Comparison of ENCODE assay signal across 19 cellular contexts in the genomic region with DNA sequence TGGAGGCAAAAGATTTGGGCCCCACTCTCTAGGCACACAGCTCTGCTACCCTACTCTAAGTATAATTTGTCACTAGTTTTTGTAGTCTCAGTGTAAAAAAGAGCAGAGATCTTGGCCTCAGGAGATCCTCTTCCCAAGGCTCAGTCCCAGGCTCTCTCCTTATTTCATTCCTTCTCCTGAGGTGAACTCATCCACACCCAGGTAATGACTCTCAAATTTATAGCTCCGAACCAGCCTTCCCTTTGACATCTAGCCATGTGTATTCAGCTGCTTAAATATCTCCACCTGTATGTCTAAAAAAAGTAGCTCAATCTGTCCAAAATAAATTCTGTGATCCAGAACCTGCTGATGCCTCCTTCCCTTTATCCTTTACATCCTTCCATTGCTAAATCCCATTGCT.
A peak's percentile ranks its signal among the peaks of the same experiment; 100 is the strongest.
DNase-seq lines count a peak whose midpoint lies in the region; ATAC-seq lines count a peak whose summit lies in the region.
"Had no signal": no experiment of that assay in that cellular context is flagged by ENCODE, and none has a peak within 500 bp of the region (broad histone marks: within the 10 kb centered on the region; RNA-seq: fewer than 3 reads in every experiment).

No MANE protein-coding gene starts in this region.

- H3K9me3 ChIP-seq in CD4-positive, alpha-beta memory T cell (ENCODE audit: control insufficient read depth in 1 of 2, low read length in 2 of 2) = no peaks in the 10 kb centered on the region
- H3K9me3 ChIP-seq in mesenchymal stem cell (ENCODE audit: control insufficient read depth, low read length) = no peaks in the 10 kb centered on the region
- H3K9me3 ChIP-seq: left ventricle myocardium inferior, SJCRH30 had no signal

- peak overlapping the region; percentile 76 for H2AK5ac ChIP-seq in mesenchymal stem cell (ENCODE audit: low read length, severe bottlenecking)

- H3K23ac ChIP-seq in mesenchymal stem cell (ENCODE audit: low read length in 2 of 2) = no peak overlapping the region

- no peak overlapping the region for H2BK15ac ChIP-seq in mesenchymal stem cell (ENCODE audit: low read depth, poor library complexity, severe bottlenecking)

- H3K9ac ChIP-seq in mesenchymal stem cell (ENCODE audit: low read length) = no peak overlapping the region

- H3K4ac ChIP-seq in mesenchymal stem cell (ENCODE audit: low read depth in 1 of 2, low read length in 2 of 2) = no peak overlapping the region

- H3K27me3 Mint-ChIP-seq in activated CD4-positive, alpha-beta memory T cell treated with anti-CD3 and anti-CD28 coated beads for 36 hours = no peaks in the 10 kb centered on the region
- H3K27me3 Mint-ChIP-seq in activated CD4-positive, alpha-beta memory T cell treated with anti-CD3 and anti-CD28 coated beads, Interleukin-2, amount 10 ng/mL, durations not matched to agents 7 days and 5 days = no peaks in the 10 kb centered on the region
- H3K27me3 Mint-ChIP-seq in CD4-positive, alpha-beta memory T cell = no peaks in the 10 kb centered on the region
- H3K27me3 Mint-ChIP-seq in activated T-helper 1 cell treated with anti-CD3 and anti-CD28 coated beads, Interleukin-12 subunit alpha, Interleukin-12 subunit beta, Interleukin-2, Interleukin-4 antibody, amounts not matched to agents 30 ng/mL and 10 ng/mL and 1 ng/mL, durations not matched to agents 14 hours and 24 hours and 36 hours (ENCODE audit: insufficient read depth) = no peaks in the 10 kb centered on the region
- H3K27me3 Mint-ChIP-seq: activated B cell treated with CpG ODN at 0.5 μM for 24 hours, naive B cell, type B pancreatic cell had no signal

- DNase-seq in activated CD4-positive, alpha-beta memory T cell treated with anti-CD3 and anti-CD28 coated beads for 36 hours = no peak
- DNase-seq in activated CD4-positive, alpha-beta memory T cell treated with anti-CD3 and anti-CD28 coated beads, Interleukin-2, amount 10 ng/mL, durations not matched to agents 7 days and 5 days = no peak
- no peak for DNase-seq in CD4-positive, alpha-beta memory T cell
- DNase-seq in activated T-helper 1 cell treated with anti-CD3 and anti-CD28 coated beads, Interleukin-12 subunit alpha, Interleukin-12 subunit beta, Interleukin-2, Interleukin-4 antibody, amounts not matched to agents 30 ng/mL and 10 ng/mL and 1 ng/mL, durations not matched to agents 14 hours and 24 hours and 36 hours (ENCODE audit: low spot score) = no peak
- no peak for DNase-seq in mesenchymal stem cell
- DNase-seq in Kasumi-1 (lab: John Stamatoyannopoulos, UW) = no peak
- DNase-seq in GM03348 (ENCODE audit: low spot score) = no peak
- DNase-seq: activated B cell treated with CpG ODN at 0.5 μM for 24 hours, AML-193, HCEC 1CT, hypothalamus, left ventricle myocardium inferior, naive B cell, NCI-H1105, NCI-H1930, NCI-H526, SJCRH30 had no signal

- no peak overlapping the region for H3K4me3 ChIP-seq in CD4-positive, alpha-beta memory T cell (ENCODE audit: low read length in 2 of 2)
- no peak overlapping the region for H3K4me3 ChIP-seq in mesenchymal stem cell (ENCODE audit: insufficient read depth in 1 of 2, low read depth in 1 of 2, low read length in 2 of 2)
- H3K4me3 ChIP-seq: left ventricle myocardium inferior, SJCRH30 had no signal

- peaks cover 7% of the 10 kb centered on the region for H3K79me1 ChIP-seq in mesenchymal stem cell (replicated peaks; ENCODE audit: low read length, poor library complexity, severe bottlenecking)

- no peaks in the 10 kb centered on the region for H3K36me3 ChIP-seq in CD4-positive, alpha-beta memory T cell (ENCODE audit: insufficient read depth, low read length)
- no peaks in the 10 kb centered on the region for H3K36me3 ChIP-seq in mesenchymal stem cell (ENCODE audit: control insufficient read depth in 1 of 2, insufficient read depth in 2 of 2, low read depth in 1 of 2, low read length in 2 of 2)
- H3K36me3 ChIP-seq: left ventricle myocardium inferior, SJCRH30 had no signal

- H2BK5ac ChIP-seq in mesenchymal stem cell (ENCODE audit: low read depth, low read length, poor library complexity, severe bottlenecking) = no peak overlapping the region

- H4K8ac ChIP-seq in mesenchymal stem cell (ENCODE audit: low read length) = no peak overlapping the region

- H3K4me1 ChIP-seq in CD4-positive, alpha-beta memory T cell (ENCODE audit: insufficient read depth, low read length) = peaks cover 85% of the 10 kb centered on the region
- peaks cover 28% of the 10 kb centered on the region for H3K4me1 ChIP-seq in mesenchymal stem cell (ENCODE audit: control insufficient read depth, insufficient read depth, low read depth, low read length)

- no peak overlapping the region for H3K27ac ChIP-seq in CD4-positive, alpha-beta memory T cell (ENCODE audit: low read depth, low read length)
- H3K27ac ChIP-seq in mesenchymal stem cell (ENCODE audit: low read length, poor library complexity, severe bottlenecking) = no peak overlapping the region
- H3K27ac ChIP-seq: left ventricle myocardium inferior, SJCRH30 had no signal

- H3K14ac ChIP-seq in mesenchymal stem cell (ENCODE audit: low read length in 2 of 2) = no peak overlapping the region

- WGBS in mesenchymal stem cell = 60% methylated on average over 1 of the region's 1 CpG

- peaks cover 94% of the 10 kb centered on the region for H3K4me1 Mint-ChIP-seq in activated CD4-positive, alpha-beta memory T cell treated with anti-CD3 and anti-CD28 coated beads for 36 hours (ENCODE audit: low read depth)
- H3K4me1 Mint-ChIP-seq in activated CD4-positive, alpha-beta memory T cell treated with anti-CD3 and anti-CD28 coated beads, Interleukin-2, amount 10 ng/mL, durations not matched to agents 7 days and 5 days = peaks cover 75% of the 10 kb centered on the region
- peaks cover 60 to 96% (median 82%) of the 10 kb centered on the region in 4 donors for H3K4me1 Mint-ChIP-seq in CD4-positive, alpha-beta memory T cell
- H3K4me1 Mint-ChIP-seq in activated T-helper 1 cell treated with anti-CD3 and anti-CD28 coated beads, Interleukin-12 subunit alpha, Interleukin-12 subunit beta, Interleukin-2, Interleukin-4 antibody, amounts not matched to agents 30 ng/mL and 10 ng/mL and 1 ng/mL, durations not matched to agents 14 hours and 24 hours and 36 hours (ENCODE audit: low read depth) = peaks cover 70% of the 10 kb centered on the region

- no peak overlapping the region for H3K4me2 ChIP-seq in mesenchymal stem cell (ENCODE audit: low read length, poor library complexity, severe bottlenecking)

- H4K91ac ChIP-seq in mesenchymal stem cell (ENCODE audit: low read length) = no peak overlapping the region

- POLR2A ChIA-PET in activated CD4-positive, alpha-beta memory T cell treated with anti-CD3 and anti-CD28 coated beads for 36 hours (lab: Charles Lee) = interaction anchor here (1.0 kb wide), 1 partner anchor 174 kb away, joined by 4 read pairs; the partner anchor contains the start of gene HIF1A
- POLR2A ChIA-PET in activated CD4-positive, alpha-beta memory T cell treated with anti-CD3 and anti-CD28 coated beads, Interleukin-2, amount 10 ng/mL, durations not matched to agents 7 days and 5 days (lab: Charles Lee) = interaction anchor here (8.2 kb wide), 1 partner anchor 46 kb away, joined by 80 read pairs; no protein-coding TSS in a partner anchor
- POLR2A ChIA-PET in CD4-positive, alpha-beta memory T cell (lab: Charles Lee; ENCODE audit: partially characterized antibody) = interaction anchor here (0.9 to 1.2 kb wide), 3 partner anchors 11 to 50 kb away, joined by 3 to 6 read pairs (median 4); no protein-coding TSS in a partner anchor

- CTCF ChIA-PET in activated CD4-positive, alpha-beta memory T cell treated with anti-CD3 and anti-CD28 coated beads for 36 hours (lab: Charles Lee) = interaction anchor here (1.2 kb wide), 1 partner anchor 45 kb away, joined by 3 read pairs; no protein-coding TSS in a partner anchor
- CTCF ChIA-PET in activated CD4-positive, alpha-beta memory T cell treated with anti-CD3 and anti-CD28 coated beads, Interleukin-2, amount 10 ng/mL, durations not matched to agents 7 days and 5 days (lab: Charles Lee) = interaction anchor here (0.7 to 2.4 kb wide), 2 partner anchors 46 to 369 kb away, joined by 3 to 7 read pairs; no protein-coding TSS in a partner anchor
- CTCF ChIA-PET in CD4-positive, alpha-beta memory T cell (lab: Charles Lee; ENCODE audit: partially characterized antibody) = interaction anchor here (0.7 to 1.5 kb wide), 3 partner anchors 9 to 208 kb away, joined by 3 to 4 read pairs (median 4); no protein-coding TSS in a partner anchor

- H3K27ac Mint-ChIP-seq in activated CD4-positive, alpha-beta memory T cell treated with anti-CD3 and anti-CD28 coated beads for 36 hours = peak overlapping the region; percentile 73
- no peak overlapping the region for H3K27ac Mint-ChIP-seq in activated CD4-positive, alpha-beta memory T cell treated with anti-CD3 and anti-CD28 coated beads, Interleukin-2, amount 10 ng/mL, durations not matched to agents 7 days and 5 days
- H3K27ac Mint-ChIP-seq in CD4-positive, alpha-beta memory T cell = peak overlapping the region; percentile 64 to 92 (median 80)
- H3K27ac Mint-ChIP-seq in activated T-helper 1 cell treated with anti-CD3 and anti-CD28 coated beads, Interleukin-12 subunit alpha, Interleukin-12 subunit beta, Interleukin-2, Interleukin-4 antibody, amounts not matched to agents 30 ng/mL and 10 ng/mL and 1 ng/mL, durations not matched to agents 14 hours and 24 hours and 36 hours = peak overlapping the region; percentile 14
- H3K27ac Mint-ChIP-seq: activated B cell treated with CpG ODN at 0.5 μM for 24 hours, type B pancreatic cell had no signal

- no peak overlapping the region for H2BK120ac ChIP-seq in mesenchymal stem cell (ENCODE audit: low read depth, low read length)

- H3K9me3 Mint-ChIP-seq in activated CD4-positive, alpha-beta memory T cell treated with anti-CD3 and anti-CD28 coated beads for 36 hours = no peaks in the 10 kb centered on the region
- no peaks in the 10 kb centered on the region for H3K9me3 Mint-ChIP-seq in activated CD4-positive, alpha-beta memory T cell treated with anti-CD3 and anti-CD28 coated beads, Interleukin-2, amount 10 ng/mL, durations not matched to agents 7 days and 5 days
- H3K9me3 Mint-ChIP-seq in CD4-positive, alpha-beta memory T cell = no peaks in the 10 kb centered on the region
- H3K9me3 Mint-ChIP-seq in activated T-helper 1 cell treated with anti-CD3 and anti-CD28 coated beads, Interleukin-12 subunit alpha, Interleukin-12 subunit beta, Interleukin-2, Interleukin-4 antibody, amounts not matched to agents 30 ng/mL and 10 ng/mL and 1 ng/mL, durations not matched to agents 14 hours and 24 hours and 36 hours = peaks cover 9% of the 10 kb centered on the region
- H3K9me3 Mint-ChIP-seq: activated B cell treated with CpG ODN at 0.5 μM for 24 hours had no signal

- H3K4me3 Mint-ChIP-seq in activated CD4-positive, alpha-beta memory T cell treated with anti-CD3 and anti-CD28 coated beads for 36 hours = no peak overlapping the region
- no peak overlapping the region for H3K4me3 Mint-ChIP-seq in activated CD4-positive, alpha-beta memory T cell treated with anti-CD3 and anti-CD28 coated beads, Interleukin-2, amount 10 ng/mL, durations not matched to agents 7 days and 5 days
- peak overlapping the region in 4 of 8 donors; percentile 0 to 70 (median 14) for H3K4me3 Mint-ChIP-seq in CD4-positive, alpha-beta memory T cell
- no peak overlapping the region for H3K4me3 Mint-ChIP-seq in activated T-helper 1 cell treated with anti-CD3 and anti-CD28 coated beads, Interleukin-12 subunit alpha, Interleukin-12 subunit beta, Interleukin-2, Interleukin-4 antibody, amounts not matched to agents 30 ng/mL and 10 ng/mL and 1 ng/mL, durations not matched to agents 14 hours and 24 hours and 36 hours
- H3K4me3 Mint-ChIP-seq: activated B cell treated with CpG ODN at 0.5 μM for 24 hours, naive B cell, type B pancreatic cell had no signal

- no peak overlapping the region for H2AFZ ChIP-seq in mesenchymal stem cell (ENCODE audit: low read depth, low read length)

- intact Hi-C loops in activated CD4-positive, alpha-beta memory T cell treated with anti-CD3 and anti-CD28 coated beads for 36 hours (cut with micrococcal nuclease) = no loop called here
- intact Hi-C loops in CD4-positive, alpha-beta memory T cell (cut with micrococcal nuclease) = loop anchor here (5.0 kb wide), 1 partner anchor 196 kb away; no protein-coding TSS in a partner anchor
- intact Hi-C loops in activated T-helper 1 cell treated with anti-CD3 and anti-CD28 coated beads, Interleukin-12 subunit alpha, Interleukin-12 subunit beta, Interleukin-2, Interleukin-4 antibody, amounts not matched to agents 30 ng/mL and 10 ng/mL and 1 ng/mL, durations not matched to agents 14 hours and 24 hours and 36 hours (cut with micrococcal nuclease) = no loop called here

- ATAC-seq in GM19452 (IDR thresholded peaks at IDR 0.05; ENCODE audit: unreplicated experiment) = no peak

- no peak overlapping the region for H3K18ac ChIP-seq in mesenchymal stem cell (ENCODE audit: low read depth in 1 of 2, low read length in 2 of 2)

- no peaks in the 10 kb centered on the region for H3K27me3 ChIP-seq in CD4-positive, alpha-beta memory T cell (ENCODE audit: insufficient read depth, low read length)
- no peaks in the 10 kb centered on the region for H3K27me3 ChIP-seq in mesenchymal stem cell (ENCODE audit: control insufficient read depth in 1 of 2, insufficient read depth in 1 of 2, low read length in 2 of 2)
- H3K27me3 ChIP-seq: SJCRH30 had no signal

- no peak overlapping the region for H2BK12ac ChIP-seq in mesenchymal stem cell (ENCODE audit: low read length in 2 of 2)

- H3K36me3 Mint-ChIP-seq in activated CD4-positive, alpha-beta memory T cell treated with anti-CD3 and anti-CD28 coated beads for 36 hours = peaks cover 27% of the 10 kb centered on the region
- H3K36me3 Mint-ChIP-seq in activated CD4-positive, alpha-beta memory T cell treated with anti-CD3 and anti-CD28 coated beads, Interleukin-2, amount 10 ng/mL, durations not matched to agents 7 days and 5 days (ENCODE audit: low read depth) = peaks cover 54% of the 10 kb centered on the region
- H3K36me3 Mint-ChIP-seq in CD4-positive, alpha-beta memory T cell = peaks cover 27 to 63% of the 10 kb centered on the region in 2 donors
- peaks cover 38% of the 10 kb centered on the region for H3K36me3 Mint-ChIP-seq in activated T-helper 1 cell treated with anti-CD3 and anti-CD28 coated beads, Interleukin-12 subunit alpha, Interleukin-12 subunit beta, Interleukin-2, Interleukin-4 antibody, amounts not matched to agents 30 ng/mL and 10 ng/mL and 1 ng/mL, durations not matched to agents 14 hours and 24 hours and 36 hours (ENCODE audit: low read depth)
